In the genomic region with DNA sequence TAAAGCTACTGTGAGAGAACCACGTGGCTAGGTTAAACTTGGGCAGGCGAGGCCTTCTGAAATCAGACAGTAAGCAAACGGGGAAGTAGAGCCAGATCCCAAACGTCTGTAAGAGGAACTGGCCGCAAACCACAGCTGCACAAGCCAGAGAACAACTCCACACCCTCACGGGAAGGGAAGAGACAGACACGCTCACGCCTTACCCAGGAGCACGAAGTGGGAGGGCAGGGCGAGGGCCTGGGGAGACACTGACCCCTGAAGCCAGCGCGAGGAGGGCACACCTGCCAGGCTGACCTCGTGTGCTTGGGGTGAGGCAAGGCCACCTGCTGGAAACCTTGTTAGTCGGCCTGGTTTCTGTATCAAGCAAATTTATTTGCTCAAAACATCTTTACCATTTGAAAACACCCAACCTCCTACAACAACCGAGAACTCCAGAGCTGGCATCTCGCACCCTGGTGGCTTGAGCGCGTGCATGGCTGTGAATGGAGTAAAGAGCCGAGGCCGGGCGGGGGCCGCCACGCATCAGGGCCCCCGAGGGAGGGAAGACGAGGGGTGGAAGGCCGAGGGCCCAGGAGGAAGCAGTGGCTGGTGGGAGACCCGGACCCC, we compare ENCODE assay signal across 9 cellular contexts. TPM values are rescaled to one million over a fixed set of nuclear protein-coding genes. Genes with fewer than 3 reads are reported as not detected.
A peak's percentile ranks its signal among the peaks of the same experiment; 100 is the strongest.
DNase-seq lines count a peak whose midpoint lies in the region; ATAC-seq, FAIRE-seq and TF ChIP-seq lines count a peak whose summit lies in the region.
"Had no signal": no experiment of that assay in that cellular context is flagged by ENCODE, and none has a peak within 500 bp of the region (broad histone marks: within the 10 kb centered on the region; RNA-seq: fewer than 3 reads in every experiment).

No MANE protein-coding gene starts in this region.

- FAIRE-seq in pancreas (lab: Jason Lieb, UNC): no peak
- FAIRE-seq: colon had no signal

- no peaks in the 10 kb centered on the region for H3K27me3 Mint-ChIP-seq in central memory CD8-positive, alpha-beta T cell

- POLR2A ChIA-PET in Panc1 (lab: Charles Lee): no interaction called here

- no peaks in the 10 kb centered on the region for H3K9me3 Mint-ChIP-seq in central memory CD8-positive, alpha-beta T cell

- in situ Hi-C loops in Panc1 (cut with HindIII; ENCODE audit: low pct_unique_long_range_greater_than_20kb, low sequenced_read_pairs): no loop called here

- no peaks in the 10 kb centered on the region for H3K9me3 ChIP-seq in Panc1 (ENCODE audit: control insufficient read depth, insufficient read depth, low read depth, low read length)
- H3K9me3 ChIP-seq in pancreas: no peaks in the 10 kb centered on the region

- no peaks in the 10 kb centered on the region for H3K27me3 ChIP-seq in Panc1 (ENCODE audit: control insufficient read depth, insufficient read depth, low read length)
- no peaks in the 10 kb centered on the region for H3K27me3 ChIP-seq in pancreas

- H3K4me3 Mint-ChIP-seq in central memory CD8-positive, alpha-beta T cell: peak overlapping the region; percentile 67

- CTCF ChIA-PET in Panc1 (lab: Charles Lee): no interaction called here

- intact Hi-C loops in Panc1 (cut with micrococcal nuclease; ENCODE audit: unreplicated experiment) (no loop called here), pancreas (cut with DNase I) (no loop called here)

- H3K36me3 Mint-ChIP-seq in central memory CD8-positive, alpha-beta T cell (ENCODE audit: insufficient read depth): peaks cover 87% of the 10 kb centered on the region

- H3K36me3 ChIP-seq in Panc1 (ENCODE audit: control insufficient read depth, insufficient read depth, low read length) (no peaks in the 10 kb centered on the region; the same call in 1 of the 2 replicates), pancreas (peaks cover 0 to 23% (median 16%) of the 10 kb centered on the region in 3 donors)

- H3K4me1 ChIP-seq in Panc1 (ENCODE audit: control insufficient read depth, insufficient read depth, low read length): no peaks in the 10 kb centered on the region; the same call in 1 of the 2 replicates
- peaks cover 0 to 7% (median 0%) of the 10 kb centered on the region in 3 donors for H3K4me1 ChIP-seq in pancreas

- no peak overlapping the region for H3K4me3 ChIP-seq in GM12865 (ENCODE audit: low read depth, low read length)
- H3K4me3 ChIP-seq in Panc1 (ENCODE audit: low read depth in 2 of 2, low read length in 2 of 2): no peak overlapping the region
- no peak overlapping the region for H3K4me3 ChIP-seq in pancreas

- H3K27ac ChIP-seq in Panc1 (ENCODE audit: low read length) (no peak overlapping the region), pancreas (peak overlapping the region in 2 of 4 donors; percentile 33 to 44)

- peak overlapping the region; percentile 95 for H3K27ac Mint-ChIP-seq in central memory CD8-positive, alpha-beta T cell (ENCODE audit: low read depth)

- ATAC-seq in Panc1 (peak; percentile 12; the same call in 1 of the 2 replicates), pancreas (peak in 3 of 4 donors; percentile 3 to 62 (median 36)), GM19455 (IDR thresholded peaks at IDR 0.05; ENCODE audit: unreplicated experiment) (no peak)
- ATAC-seq in central memory CD8-positive, alpha-beta T cell (replicated peaks; ENCODE audit: extremely low read depth, poor library complexity, severe bottlenecking): peak; percentile 31

- DNase-seq in GM12865 (ENCODE audit: low read depth) (peak; percentile 71), Panc1 (ENCODE audit: low read depth, low spot score) (no peak), pancreas (peak in 2 of 6 donors; percentile 25 to 66), SHP77 (lab: John Stamatoyannopoulos, UW) (no peak), NCI-H2171 (lab: John Stamatoyannopoulos, UW) (no peak), hepatic stellate cell (ENCODE audit: low spot score) (no peak)
- no peak for DNase-seq in central memory CD8-positive, alpha-beta T cell (ENCODE audit: low spot score in 2 of 2)

- TSS peak; percentile 46 for BruUV-seq in Panc1 (replicated peaks; lab: Mats Ljungman, UMichigan)

- peaks cover 31% of the 10 kb centered on the region for H3K4me1 Mint-ChIP-seq in central memory CD8-positive, alpha-beta T cell

- TF ChIP-seq CTCF in GM12865 (IDR thresholded peaks at IDR 0.05; ENCODE audit: insufficient read depth, low read depth, low read length, missing control alignments) (no peak), Panc1 (IDR thresholded peaks at IDR 0.05) (no peak), pancreas (IDR thresholded peaks at IDR 0.05) (no peak)

- WGBS in pancreas, 2 donors: 76 to 79% methylated on average over 27 of the region's 27 CpGs

RNA-seq across cellular contexts. Expression of a gene that starts 7.3 kb away (rescaled TPM):
- total RNA-seq in Panc1 (2021; ENCODE audit: unreplicated experiment) (279 TPM), pancreas (10 to 100 TPM; 40.0 to 66.5 (median 58.6) TPM)
- 538 TPM for polyA plus RNA-seq in Panc1 (2012; ENCODE audit: insufficient read length)
- polyA plus RNA-seq in pancreas: 10 to 100 TPM; 62.5 to 69.4 TPM

RNA-seq across cellular contexts. Expression of a gene that starts 15.9 kb away (rescaled TPM):
- total RNA-seq in Panc1 (2021; ENCODE audit: unreplicated experiment) (577 TPM), pancreas (100 to 1,000 TPM in 1 of 6 donors, 10 to 100 TPM in 5; 48.8 to 112 (median 63.8) TPM)
- polyA plus RNA-seq in Panc1 (2012; ENCODE audit: insufficient read length): 1,363 TPM
- 100 to 1,000 TPM; 255 to 290 TPM for polyA plus RNA-seq in pancreas

RNA-seq across cellular contexts. Expression of a gene that starts 20.9 kb away (rescaled TPM):
- 27.8 TPM for total RNA-seq in Panc1 (2021; ENCODE audit: unreplicated experiment)
- 34.5 TPM for polyA plus RNA-seq in Panc1 (2012; ENCODE audit: insufficient read length)
- 10 to 100 TPM in 3 of 6 donors, 1 to 10 TPM in 3; 5.1 to 15.8 (median 8.4) TPM for total RNA-seq in pancreas
- polyA plus RNA-seq in pancreas: 10 to 100 TPM; 11.6 to 21.6 TPM

RNA-seq across cellular contexts. Expression of a gene that starts 48.0 kb away (rescaled TPM):
- 47.5 TPM for total RNA-seq in Panc1 (2021; ENCODE audit: unreplicated experiment)
- 52.0 TPM for polyA plus RNA-seq in Panc1 (2012; ENCODE audit: insufficient read length)
- 10 to 100 TPM in 4 of 6 donors, 1 to 10 TPM in 2; 6.9 to 27.0 (median 16.0) TPM for total RNA-seq in pancreas
- polyA plus RNA-seq in pancreas: 100 to 1,000 TPM in 1 of 2 donors, 10 to 100 TPM in 1; 60.9 to 131 TPM
